Comparison of ENCODE assay signal across 1 cellular context in the genomic region with DNA sequence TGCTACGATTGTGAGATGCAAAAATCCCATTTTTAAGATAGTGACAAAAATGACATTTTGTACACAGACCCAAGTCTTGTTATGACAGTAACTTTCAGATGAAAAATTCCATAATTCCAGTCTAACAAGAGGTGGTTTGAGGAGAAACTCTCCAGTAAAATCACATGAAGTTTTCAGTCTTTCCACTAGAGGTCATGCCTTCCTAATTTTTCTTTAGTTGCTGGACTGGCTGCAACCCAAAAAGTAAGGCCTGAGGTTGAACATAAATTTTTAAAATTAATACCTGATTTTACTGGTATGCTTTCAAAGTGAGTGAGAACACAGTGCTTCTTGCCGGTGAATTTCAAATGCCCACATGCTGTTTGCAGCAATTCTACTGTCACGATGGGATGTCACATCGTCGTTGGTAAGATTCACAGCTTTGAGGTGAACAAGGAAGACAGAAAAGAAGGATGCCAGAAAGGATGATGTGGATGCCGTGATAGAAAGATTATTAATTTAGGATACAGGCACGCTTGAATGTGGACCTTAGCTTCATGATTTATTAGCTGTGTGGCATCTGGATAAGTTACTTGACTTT.
A peak's percentile ranks its signal among the peaks of the same experiment; 100 is the strongest.
TF ChIP-seq lines count a peak whose summit lies in the region.

No MANE protein-coding gene starts in this region.

TF ChIP-seq in GM12878, 131 proteins besides CTCF, POLR2A, EP300 and RAD21:
- TF ChIP-seq, protein P1, sequence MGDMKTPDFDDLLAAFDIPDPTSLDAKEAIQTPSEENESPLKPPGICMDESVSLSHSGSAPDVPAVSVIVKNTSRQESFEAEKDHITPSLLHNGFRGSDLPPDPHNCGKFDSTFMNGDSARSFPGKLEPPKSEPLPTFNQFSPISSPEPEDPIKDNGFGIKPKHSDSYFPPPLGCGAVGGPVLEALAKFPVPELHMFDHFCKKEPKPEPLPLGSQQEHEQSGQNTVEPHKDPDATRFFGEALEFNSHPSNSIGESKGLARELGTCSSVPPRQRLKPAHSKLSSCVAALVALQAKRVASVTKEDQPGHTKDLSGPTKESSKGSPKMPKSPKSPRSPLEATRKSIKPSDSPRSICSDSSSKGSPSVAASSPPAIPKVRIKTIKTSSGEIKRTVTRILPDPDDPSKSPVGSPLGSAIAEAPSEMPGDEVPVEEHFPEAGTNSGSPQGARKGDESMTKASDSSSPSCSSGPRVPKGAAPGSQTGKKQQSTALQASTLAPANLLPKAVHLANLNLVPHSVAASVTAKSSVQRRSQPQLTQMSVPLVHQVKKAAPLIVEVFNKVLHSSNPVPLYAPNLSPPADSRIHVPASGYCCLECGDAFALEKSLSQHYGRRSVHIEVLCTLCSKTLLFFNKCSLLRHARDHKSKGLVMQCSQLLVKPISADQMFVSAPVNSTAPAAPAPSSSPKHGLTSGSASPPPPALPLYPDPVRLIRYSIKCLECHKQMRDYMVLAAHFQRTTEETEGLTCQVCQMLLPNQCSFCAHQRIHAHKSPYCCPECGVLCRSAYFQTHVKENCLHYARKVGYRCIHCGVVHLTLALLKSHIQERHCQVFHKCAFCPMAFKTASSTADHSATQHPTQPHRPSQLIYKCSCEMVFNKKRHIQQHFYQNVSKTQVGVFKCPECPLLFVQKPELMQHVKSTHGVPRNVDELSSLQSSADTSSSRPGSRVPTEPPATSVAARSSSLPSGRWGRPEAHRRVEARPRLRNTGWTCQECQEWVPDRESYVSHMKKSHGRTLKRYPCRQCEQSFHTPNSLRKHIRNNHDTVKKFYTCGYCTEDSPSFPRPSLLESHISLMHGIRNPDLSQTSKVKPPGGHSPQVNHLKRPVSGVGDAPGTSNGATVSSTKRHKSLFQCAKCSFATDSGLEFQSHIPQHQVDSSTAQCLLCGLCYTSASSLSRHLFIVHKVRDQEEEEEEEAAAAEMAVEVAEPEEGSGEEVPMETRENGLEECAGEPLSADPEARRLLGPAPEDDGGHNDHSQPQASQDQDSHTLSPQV (IDR thresholded peaks at IDR 0.05) = 0 out of 2 replicates have a peak, but pooled peaks have one; percentile 36
- TF ChIP-seq, protein P2, sequence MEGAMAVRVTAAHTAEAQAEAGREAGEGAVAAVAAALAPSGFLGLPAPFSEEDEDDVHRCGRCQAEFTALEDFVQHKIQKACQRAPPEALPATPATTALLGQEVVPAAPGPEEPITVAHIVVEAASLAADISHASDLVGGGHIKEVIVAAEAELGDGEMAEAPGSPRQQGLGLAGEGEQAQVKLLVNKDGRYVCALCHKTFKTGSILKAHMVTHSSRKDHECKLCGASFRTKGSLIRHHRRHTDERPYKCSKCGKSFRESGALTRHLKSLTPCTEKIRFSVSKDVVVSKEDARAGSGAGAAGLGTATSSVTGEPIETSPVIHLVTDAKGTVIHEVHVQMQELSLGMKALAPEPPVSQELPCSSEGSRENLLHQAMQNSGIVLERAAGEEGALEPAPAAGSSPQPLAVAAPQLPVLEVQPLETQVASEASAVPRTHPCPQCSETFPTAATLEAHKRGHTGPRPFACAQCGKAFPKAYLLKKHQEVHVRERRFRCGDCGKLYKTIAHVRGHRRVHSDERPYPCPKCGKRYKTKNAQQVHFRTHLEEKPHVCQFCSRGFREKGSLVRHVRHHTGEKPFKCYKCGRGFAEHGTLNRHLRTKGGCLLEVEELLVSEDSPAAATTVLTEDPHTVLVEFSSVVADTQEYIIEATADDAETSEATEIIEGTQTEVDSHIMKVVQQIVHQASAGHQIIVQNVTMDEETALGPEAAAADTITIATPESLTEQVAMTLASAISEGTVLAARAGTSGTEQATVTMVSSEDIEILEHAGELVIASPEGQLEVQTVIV (IDR thresholded peaks at IDR 0.05; ENCODE audit: borderline replicate concordance, partially characterized antibody) = no peak
- no peak for TF ChIP-seq EED (IDR thresholded peaks at IDR 0.05; ENCODE audit: low read depth)
- no peak for TF ChIP-seq SMAD5 (IDR thresholded peaks at IDR 0.05; ENCODE audit: low read depth)
- TF ChIP-seq, protein P3, sequence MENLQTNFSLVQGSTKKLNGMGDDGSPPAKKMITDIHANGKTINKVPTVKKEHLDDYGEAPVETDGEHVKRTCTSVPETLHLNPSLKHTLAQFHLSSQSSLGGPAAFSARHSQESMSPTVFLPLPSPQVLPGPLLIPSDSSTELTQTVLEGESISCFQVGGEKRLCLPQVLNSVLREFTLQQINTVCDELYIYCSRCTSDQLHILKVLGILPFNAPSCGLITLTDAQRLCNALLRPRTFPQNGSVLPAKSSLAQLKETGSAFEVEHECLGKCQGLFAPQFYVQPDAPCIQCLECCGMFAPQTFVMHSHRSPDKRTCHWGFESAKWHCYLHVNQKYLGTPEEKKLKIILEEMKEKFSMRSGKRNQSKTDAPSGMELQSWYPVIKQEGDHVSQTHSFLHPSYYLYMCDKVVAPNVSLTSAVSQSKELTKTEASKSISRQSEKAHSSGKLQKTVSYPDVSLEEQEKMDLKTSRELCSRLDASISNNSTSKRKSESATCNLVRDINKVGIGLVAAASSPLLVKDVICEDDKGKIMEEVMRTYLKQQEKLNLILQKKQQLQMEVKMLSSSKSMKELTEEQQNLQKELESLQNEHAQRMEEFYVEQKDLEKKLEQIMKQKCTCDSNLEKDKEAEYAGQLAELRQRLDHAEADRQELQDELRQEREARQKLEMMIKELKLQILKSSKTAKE (IDR thresholded peaks at IDR 0.05; ENCODE audit: low read depth, poor library complexity, severe bottlenecking) = peak; percentile 53
- TF ChIP-seq SMC3 (IDR thresholded peaks at IDR 0.05; ENCODE audit: borderline replicate concordance, low read length) = peak; percentile 86; the same call in 1 of the 2 replicates
